18 cellular contexts compared by ENCODE assay signal in the genomic region with DNA sequence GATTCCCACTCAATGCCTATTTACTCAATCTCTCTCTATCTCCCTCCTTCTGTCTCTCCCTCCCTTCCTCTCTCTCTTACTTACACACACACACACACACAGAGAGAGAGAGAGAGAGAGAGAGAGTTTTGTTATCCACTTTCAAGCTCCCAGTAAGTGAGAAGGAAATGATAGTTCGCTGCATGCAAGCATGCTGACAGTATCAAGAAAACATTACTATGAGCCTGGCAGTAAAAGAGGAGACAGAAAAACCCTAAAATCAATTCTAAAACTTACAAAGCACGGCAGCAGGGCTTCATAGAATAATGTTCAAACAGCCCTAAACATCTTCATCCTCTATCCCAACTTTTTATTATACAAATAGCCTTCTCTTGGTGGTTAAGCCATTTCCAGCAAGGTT.
DNase-seq lines count a peak whose midpoint lies in the region; ATAC-seq and TF ChIP-seq lines count a peak whose summit lies in the region.
"Had no signal": no experiment of that assay in that cellular context is flagged by ENCODE, and none has a peak within 500 bp of the region (broad histone marks: within the 10 kb centered on the region; RNA-seq: fewer than 3 reads in every experiment).

No MANE protein-coding gene starts in this region.

- no peaks in the 10 kb centered on the region for H3K36me3 ChIP-seq in thymus (ENCODE audit: control insufficient read depth, insufficient read depth)
- no peaks in the 10 kb centered on the region for H3K36me3 ChIP-seq in A673 (ENCODE audit: insufficient read depth, low read length, poor library complexity, severe bottlenecking)
- H3K36me3 ChIP-seq: Peyer's patch, uterus had no signal

- no peak overlapping the region for H3K27ac ChIP-seq in right cardiac atrium (ENCODE audit: low read length)
- peak overlapping the region; percentile 43 for H3K27ac ChIP-seq in thymus (ENCODE audit: low read depth)
- no peak overlapping the region for H3K27ac ChIP-seq in A673 (ENCODE audit: low read depth, low read length, poor library complexity, severe bottlenecking)
- H3K27ac ChIP-seq: foreskin keratinocyte, uterus had no signal

- peak overlapping the region; percentile 72 for H3K27ac Mint-ChIP-seq in activated T-helper 17 cell treated with anti-CD3 and anti-CD28 coated beads, Interleukin-2, amount 50 U/mL, for 72 hours
- peak overlapping the region in 5 of 6 donors; percentile 5 to 77 (median 48) for H3K27ac Mint-ChIP-seq in immature natural killer cell
- H3K27ac Mint-ChIP-seq: progenitor cell of endocrine pancreas had no signal

- CTCF ChIA-PET in A673 (lab: Charles Lee): no interaction called here

- H3K9me3 ChIP-seq in right cardiac atrium (ENCODE audit: control insufficient read depth, low read length) (no peaks in the 10 kb centered on the region), thymus (ENCODE audit: control insufficient read depth) (no peaks in the 10 kb centered on the region), A673 (ENCODE audit: low read depth, low read length, poor library complexity, severe bottlenecking) (no peaks in the 10 kb centered on the region)
- H3K9me3 ChIP-seq: Peyer's patch, uterus had no signal

- TF ChIP-seq CTCF in GM10266 (IDR thresholded peaks at IDR 0.05; ENCODE audit: control insufficient read depth, insufficient read depth, low read depth, missing control alignments) (no peak), A673 (conservative IDR thresholded peaks at IDR 0.05; ENCODE audit: low read depth, low read length) (no peak)

- no peaks in the 10 kb centered on the region for H3K27me3 ChIP-seq in right cardiac atrium (ENCODE audit: control insufficient read depth, insufficient read depth)
- H3K27me3 ChIP-seq in thymus (ENCODE audit: control insufficient read depth, insufficient read depth): no peaks in the 10 kb centered on the region
- H3K27me3 ChIP-seq in A673 (replicated peaks; ENCODE audit: insufficient read depth, low read depth, low read length, poor library complexity): peaks cover 3% of the 10 kb centered on the region
- H3K27me3 ChIP-seq: foreskin keratinocyte, Peyer's patch, uterus had no signal

- H3K4me1 Mint-ChIP-seq in activated T-helper 17 cell treated with anti-CD3 and anti-CD28 coated beads, Interleukin-2, amount 50 U/mL, for 72 hours: peaks cover 44% of the 10 kb centered on the region
- peaks cover 28 to 29% of the 10 kb centered on the region in 2 donors for H3K4me1 Mint-ChIP-seq in immature natural killer cell

- peak overlapping the region; percentile 68 for H3K4me3 Mint-ChIP-seq in activated T-helper 17 cell treated with anti-CD3 and anti-CD28 coated beads, Interleukin-2, amount 50 U/mL, for 72 hours
- H3K4me3 Mint-ChIP-seq in immature natural killer cell: peak overlapping the region in 4 of 5 donors; percentile 12 to 38 (median 24)

- H3K27me3 Mint-ChIP-seq in activated T-helper 17 cell treated with anti-CD3 and anti-CD28 coated beads, Interleukin-2, amount 50 U/mL, for 72 hours: no peaks in the 10 kb centered on the region
- H3K27me3 Mint-ChIP-seq in immature natural killer cell (ENCODE audit: low read depth in 3 of 3): peaks cover 2 to 5% (median 3%) of the 10 kb centered on the region in 3 donors

- DNase-seq in right cardiac atrium: no peak
- DNase-seq in Right ventricle myocardium superior: no peak
- peak in 1 of 3 donors; percentile 6 for DNase-seq in immature natural killer cell
- DNase-seq in GM10266 (ENCODE audit: extremely low spot score): no peak
- DNase-seq in A673 (ENCODE audit: low spot score): no peak
- DNase-seq: anterior cingulate cortex, DMS79, foreskin keratinocyte, Kasumi-1, midbrain, NCI-H1694 treated with DMSO at 0.1 percent for 48 hours, NCI-H524, Peyer's patch, uterus had no signal

- H3K4me3 ChIP-seq in right cardiac atrium (ENCODE audit: low read length) (no peak overlapping the region), thymus (ENCODE audit: low read length) (no peak overlapping the region), A673 (ENCODE audit: low read depth, low read length, poor library complexity, severe bottlenecking) (no peak overlapping the region)
- H3K4me3 ChIP-seq: Peyer's patch, uterus had no signal

- POLR2A ChIA-PET in A673 (lab: Charles Lee; ENCODE audit: low non-redundant PET): no interaction called here

- H3K9me3 Mint-ChIP-seq in activated T-helper 17 cell treated with anti-CD3 and anti-CD28 coated beads, Interleukin-2, amount 50 U/mL, for 72 hours: no peaks in the 10 kb centered on the region
- H3K9me3 Mint-ChIP-seq in immature natural killer cell: no peaks in the 10 kb centered on the region

- intact Hi-C loops in right cardiac atrium (cut with DNase I): loop anchor here in 1 of 4 donors (10.0 kb wide), 1 partner anchor 170 kb away; a partner anchor contains a TSS
- intact Hi-C loops in Right ventricle myocardium superior (cut with DNase I): no loop called here
- intact Hi-C loops in A673 (cut with micrococcal nuclease; ENCODE audit: unreplicated experiment): no loop called here

- BruUV-seq in A673 (replicated peaks; lab: Mats Ljungman, UMichigan): no TSS peak

- peak; percentile 24 to 48 for ATAC-seq in right cardiac atrium
- no peak for ATAC-seq in Right ventricle myocardium superior (ENCODE audit: poor library complexity)
- ATAC-seq in activated T-helper 17 cell treated with anti-CD3 and anti-CD28 coated beads, Interleukin-2, amount 50 U/mL, for 72 hours (replicated peaks): peak; percentile 58
- ATAC-seq in GM18858 (IDR thresholded peaks at IDR 0.05; ENCODE audit: unreplicated experiment): no peak

- H3K36me3 Mint-ChIP-seq in activated T-helper 17 cell treated with anti-CD3 and anti-CD28 coated beads, Interleukin-2, amount 50 U/mL, for 72 hours (ENCODE audit: low read depth): no peaks in the 10 kb centered on the region
- no peaks in the 10 kb centered on the region for H3K36me3 Mint-ChIP-seq in immature natural killer cell

- H3K4me1 ChIP-seq in right cardiac atrium (ENCODE audit: control insufficient read depth, insufficient read depth, low read length): peaks cover 10% of the 10 kb centered on the region
- H3K4me1 ChIP-seq in thymus (ENCODE audit: control insufficient read depth, insufficient read depth, low read length): no peaks in the 10 kb centered on the region
- no peaks in the 10 kb centered on the region for H3K4me1 ChIP-seq in A673 (ENCODE audit: insufficient read depth, low read length, poor library complexity, severe bottlenecking)
- H3K4me1 ChIP-seq: Peyer's patch, uterus had no signal

- 18% methylated on average over 2 of the region's 2 CpGs for WGBS in right cardiac atrium
- WGBS in thymus: 48% methylated on average over 2 of the region's 2 CpGs

Comparison
In these comparisons a context has a peak if more than half of its experiments do, and no peak if none do; other contexts are left out.
1. ATAC-seq: peak in right cardiac atrium (2 of 2) and activated T-helper 17 cell treated with anti-CD3 and anti-CD28 coated beads, Interleukin-2, amount 50 U/mL, for 72 hours (single experiment); none in Right ventricle myocardium superior (single experiment) and GM18858 (single experiment).